ENCODE assay signal across 8 cellular contexts in the genomic region with DNA sequence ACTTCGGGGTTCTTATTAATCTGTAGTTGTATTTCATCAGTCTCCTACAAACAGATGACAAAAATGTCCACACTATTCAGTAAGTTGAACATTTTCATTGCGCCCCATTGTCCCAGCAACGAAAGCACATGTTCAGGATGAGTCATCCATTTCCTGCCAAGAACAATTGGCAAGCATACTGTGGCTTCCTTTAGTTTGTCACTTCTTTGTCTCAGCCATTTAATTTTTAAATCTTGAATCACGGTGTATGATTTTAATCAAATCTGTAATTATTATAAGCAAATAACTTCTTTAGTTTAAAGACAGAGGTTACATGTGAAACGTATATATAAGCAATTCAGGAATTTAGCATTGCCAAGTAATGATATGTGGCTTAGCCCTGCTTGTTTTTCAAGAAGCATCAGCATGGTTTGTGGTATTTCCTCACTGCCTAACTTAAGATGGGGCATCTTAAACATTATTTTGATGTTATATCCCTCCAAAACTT.
DNase-seq lines count a peak whose midpoint lies in the region; ATAC-seq, FAIRE-seq and TF ChIP-seq lines count a peak whose summit lies in the region.

No MANE protein-coding gene starts in this region.

- ATAC-seq in GM18870 (IDR thresholded peaks at IDR 0.05; ENCODE audit: unreplicated experiment): peak; percentile 93
- peak; percentile 89 for ATAC-seq in HG03196 (IDR thresholded peaks at IDR 0.05; ENCODE audit: unreplicated experiment)

- H3K9me3 ChIP-seq in BE2C: no peaks in the 10 kb centered on the region
- H3K9me3 ChIP-seq in spleen: no peaks in the 10 kb centered on the region

- no peak for TF ChIP-seq POLR2A in spleen (IDR thresholded peaks at IDR 0.05)

- intact Hi-C loops in spleen (cut with DNase I; ENCODE audit: low total_unique reads): no loop called here

- 5 to 16% (median 9%) methylated on average over 5 of the region's 5 CpGs for WGBS in spleen, 5 donors

- TF ChIP-seq CTCF in BE2C (IDR thresholded peaks at IDR 0.05; ENCODE audit: low read depth, low read length) (no peak), spleen (IDR thresholded peaks at IDR 0.05 in 8 of 11, conservative IDR thresholded peaks at IDR 0.05 in 3 of 11) (no peak)

- DNase-seq in BE2C (peak; percentile 39), RCC 7860 (ENCODE audit: low spot score) (peak; percentile 77), amniotic epithelial cell (ENCODE audit: low read depth) (peak; percentile 73), hippocampal formation (lab: John Stamatoyannopoulos, UW) (peak; percentile 45 to 73), spleen (no peak), NCI-H82 (lab: John Stamatoyannopoulos, UW) (no peak)

- FAIRE-seq in RCC 7860 (lab: Jason Lieb, UNC): peak; percentile 93

- H3K27me3 ChIP-seq in BE2C (no peaks in the 10 kb centered on the region), spleen (replicated peaks in 1 of 7) (no peaks in the 10 kb centered on the region)

- H3K4me1 ChIP-seq in BE2C: peaks cover 43% of the 10 kb centered on the region
- peaks cover 0 to 40% (median 16%) of the 10 kb centered on the region in 6 donors for H3K4me1 ChIP-seq in spleen

- H3K4me3 ChIP-seq in BE2C (ENCODE audit: low read depth, low read length) (no peak overlapping the region), spleen (no peak overlapping the region)

- H3K27ac ChIP-seq in spleen: peak overlapping the region; percentile 42 to 79 (median 70)

- H3K36me3 ChIP-seq in BE2C: no peaks in the 10 kb centered on the region
- no peaks in the 10 kb centered on the region for H3K36me3 ChIP-seq in spleen

Comparison
In these comparisons a context has a peak if more than half of its experiments do, and no peak if none do; other contexts are left out.
1. DNase-seq: peak in BE2C (single experiment), RCC 7860 (single experiment), amniotic epithelial cell (single experiment) and hippocampal formation (2 of 2); none in spleen (single experiment) and NCI-H82 (single experiment).